In the genomic region with DNA sequence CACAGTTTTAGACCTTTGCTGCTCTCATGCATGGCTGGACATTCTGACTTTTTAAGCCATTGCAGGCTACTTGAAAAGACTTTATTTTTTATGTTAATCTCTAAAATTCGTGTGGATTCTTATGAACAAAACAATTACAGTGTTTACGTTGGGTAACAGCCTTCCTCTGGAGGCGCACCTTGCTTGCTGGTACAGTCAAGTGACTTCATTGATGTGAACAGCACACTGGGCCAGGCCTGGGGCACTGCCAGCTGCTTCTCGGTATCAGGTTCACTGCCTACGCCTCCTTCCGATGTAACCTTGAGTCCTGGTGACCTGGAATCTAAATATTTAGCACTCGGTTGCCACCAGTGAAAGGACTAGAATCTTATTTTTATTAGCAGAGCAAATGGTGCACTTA, we compare ENCODE assay signal across 15 cellular contexts. TPM values are rescaled to one million over a fixed set of nuclear protein-coding genes. Genes with fewer than 3 reads are reported as not detected.
DNase-seq lines count a peak whose midpoint lies in the region; ATAC-seq and TF ChIP-seq lines count a peak whose summit lies in the region.
"Had no signal": no experiment of that assay in that cellular context is flagged by ENCODE, and none has a peak within 500 bp of the region (broad histone marks: within the 10 kb centered on the region; RNA-seq: fewer than 3 reads in every experiment).

No MANE protein-coding gene starts in this region.

- peaks cover 0 to 8% of the 10 kb centered on the region in 2 donors for H3K4me1 ChIP-seq in ascending aorta

- intact Hi-C loops in ascending aorta (cut with DNase I) = loop anchor here (5.0 kb wide), 2 partner anchors 37 to 87 kb away; no protein-coding TSS in a partner anchor

- H3K4me3 Mint-ChIP-seq in nephron progenitor cell = no peak overlapping the region
- H3K4me3 Mint-ChIP-seq: activated T-helper 1 cell treated with anti-CD3 and anti-CD28 coated beads, Interleukin-12 subunit alpha, Interleukin-12 subunit beta, Interleukin-2, Interleukin-4 antibody, amounts not matched to agents 30 ng/mL and 10 ng/mL and 1 ng/mL, durations not matched to agents 14 hours and 24 hours and 36 hours; naive thymus-derived CD8-positive, alpha-beta T cell had no signal

- peak overlapping the region; percentile 70 to 71 for H3K27ac ChIP-seq in ascending aorta
- H3K27ac ChIP-seq: esophagus muscularis mucosa, HL-60 had no signal

- no peaks in the 10 kb centered on the region for H3K36me3 ChIP-seq in ascending aorta
- H3K36me3 ChIP-seq: esophagus muscularis mucosa had no signal

- H3K9me3 ChIP-seq in ascending aorta = no peaks in the 10 kb centered on the region

- ATAC-seq in HG03520 (IDR thresholded peaks at IDR 0.05; ENCODE audit: unreplicated experiment) = no peak
- ATAC-seq in GM19351 (IDR thresholded peaks at IDR 0.05; ENCODE audit: unreplicated experiment) = no peak
- ATAC-seq: naive thymus-derived CD8-positive, alpha-beta T cell had no signal

- peaks cover 27% of the 10 kb centered on the region for H3K9me3 Mint-ChIP-seq in nephron progenitor cell

- no peak overlapping the region for H3K4me3 ChIP-seq in LNCaP clone FGC (ENCODE audit: low read depth, low read length)
- peak overlapping the region in 1 of 2 donors; percentile 46 for H3K4me3 ChIP-seq in ascending aorta
- H3K4me3 ChIP-seq: esophagus muscularis mucosa had no signal

- peak overlapping the region; percentile 37 for H3K27ac Mint-ChIP-seq in nephron progenitor cell
- H3K27ac Mint-ChIP-seq: activated T-helper 1 cell treated with anti-CD3 and anti-CD28 coated beads, Interleukin-12 subunit alpha, Interleukin-12 subunit beta, Interleukin-2, Interleukin-4 antibody, amounts not matched to agents 30 ng/mL and 10 ng/mL and 1 ng/mL, durations not matched to agents 14 hours and 24 hours and 36 hours; naive thymus-derived CD8-positive, alpha-beta T cell had no signal

- H3K27me3 Mint-ChIP-seq in nephron progenitor cell (ENCODE audit: low read depth, poor library complexity) = peaks cover 5% of the 10 kb centered on the region

- DNase-seq in COLO668 (lab: John Stamatoyannopoulos, UW; ENCODE audit: unreplicated experiment) = peak; percentile 70
- DNase-seq in LNCaP clone FGC (ENCODE audit: low read depth) = peak; percentile 18
- DNase-seq in ascending aorta (ENCODE audit: low spot score in 2 of 2) = no peak
- no peak for DNase-seq in nephron progenitor cell
- DNase-seq in COR-L47 (lab: John Stamatoyannopoulos, UW) = no peak
- DNase-seq in NCI-H345 (lab: John Stamatoyannopoulos, UW) = no peak
- DNase-seq: activated CD4-positive, alpha-beta T cell treated with anti-CD3 and anti-CD28 coated beads for 4 hours; MV-4-11; naive thymus-derived CD8-positive, alpha-beta T cell; T-helper 1 cell had no signal

- TF ChIP-seq CTCF in LNCaP clone FGC (IDR thresholded peaks at IDR 0.05; ENCODE audit: control insufficient read depth, extremely low read depth, insufficient read depth) (peak; percentile 37), ascending aorta (IDR thresholded peaks at IDR 0.05) (peak in 1 of 3 experiments; percentile 15), nephron progenitor cell (IDR thresholded peaks at IDR 0.05) (no peak)

- H3K36me3 Mint-ChIP-seq in nephron progenitor cell (ENCODE audit: low read depth) = peaks cover 10% of the 10 kb centered on the region

- H3K4me1 Mint-ChIP-seq in nephron progenitor cell = peaks cover 27% of the 10 kb centered on the region
- H3K4me1 Mint-ChIP-seq: naive thymus-derived CD8-positive, alpha-beta T cell had no signal

- H3K27me3 ChIP-seq in ascending aorta = no peaks in the 10 kb centered on the region

RNA-seq across cellular contexts. Expression of a gene that starts 27.8 kb away (rescaled TPM):
- total RNA-seq in ascending aorta = not detected
- total RNA-seq: activated T-helper 1 cell treated with anti-CD3 and anti-CD28 coated beads, Interleukin-12 subunit alpha, Interleukin-12 subunit beta, Interleukin-2, Interleukin-4 antibody, amounts not matched to agents 30 ng/mL and 10 ng/mL and 1 ng/mL, durations not matched to agents 14 hours and 24 hours and 36 hours had no signal

Comparison
In these comparisons a context has a peak if more than half of its experiments do, and no peak if none do; other contexts are left out.
1. DNase-seq: peak in COLO668 (single experiment) and LNCaP clone FGC (single experiment); none in ascending aorta (0 of 2), nephron progenitor cell (single experiment), COR-L47 (single experiment) and NCI-H345 (single experiment).